ENCODE assay signal across 8 cellular contexts in genomic region chr19:18682807-18683108, GRCh38. TPM values are rescaled to one million over a fixed set of nuclear protein-coding genes. Genes with fewer than 3 reads are reported as not detected.
DNase-seq lines count a peak whose midpoint lies in the region; ATAC-seq and TF ChIP-seq lines count a peak whose summit lies in the region.

No MANE protein-coding gene starts in this region.

- H3K27ac Mint-ChIP-seq in CD4-positive, alpha-beta T cell = peak overlapping the region; percentile 77
- H3K27ac Mint-ChIP-seq in nephron progenitor cell = no peak overlapping the region

- H3K27me3 Mint-ChIP-seq in CD4-positive, alpha-beta T cell = no peaks in the 10 kb centered on the region
- H3K27me3 Mint-ChIP-seq in nephron progenitor cell (ENCODE audit: low read depth, poor library complexity) = peaks cover 7% of the 10 kb centered on the region

- DNase-seq in CD4-positive, alpha-beta T cell = no peak
- no peak for DNase-seq in MG63
- DNase-seq in coronary artery (ENCODE audit: low spot score) = no peak
- DNase-seq in nephron progenitor cell = no peak
- no peak for DNase-seq in 8988T
- DNase-seq in G401 (ENCODE audit: low spot score) = no peak
- no peak for DNase-seq in superior temporal gyrus (ENCODE audit: extremely low spot score)

- CTCF ChIA-PET in CD4-positive, alpha-beta T cell (lab: Charles Lee) = interaction anchor here (0.6 to 2.0 kb wide), 3 partner anchors 8 to 232 kb away, joined by 3 to 6 read pairs (median 3); no protein-coding TSS in a partner anchor

- in situ Hi-C loops in G401 (cut with HindIII; ENCODE audit: low sequenced_read_pairs) = no loop called here

- intact Hi-C loops in CD4-positive, alpha-beta T cell (cut with DNase I, micrococcal nuclease) = loop anchor here in 1 of 2 experiments (1.0 to 5.0 kb wide), 3 partner anchors 90 to 236 kb away; partner anchors contain the start of genes COPE and DDX49

- H3K27ac ChIP-seq in CD4-positive, alpha-beta T cell (ENCODE audit: low read depth, low read length) = no peak overlapping the region
- H3K27ac ChIP-seq in coronary artery = peak overlapping the region in 1 of 2 donors; percentile 88

- no peaks in the 10 kb centered on the region for H3K9me3 ChIP-seq in CD4-positive, alpha-beta T cell (ENCODE audit: control insufficient read depth, low read length)
- no peaks in the 10 kb centered on the region for H3K9me3 ChIP-seq in MG63

- no peaks in the 10 kb centered on the region for H3K27me3 ChIP-seq in CD4-positive, alpha-beta T cell (ENCODE audit: control insufficient read depth, insufficient read depth, low read length)
- no peaks in the 10 kb centered on the region for H3K27me3 ChIP-seq in MG63

- H3K9me3 Mint-ChIP-seq in CD4-positive, alpha-beta T cell = no peaks in the 10 kb centered on the region
- H3K9me3 Mint-ChIP-seq in nephron progenitor cell = no peaks in the 10 kb centered on the region

- H3K36me3 Mint-ChIP-seq in CD4-positive, alpha-beta T cell (ENCODE audit: low read depth) = no peaks in the 10 kb centered on the region
- no peaks in the 10 kb centered on the region for H3K36me3 Mint-ChIP-seq in nephron progenitor cell (ENCODE audit: low read depth)

- no peak for TF ChIP-seq CTCF in CD4-positive, alpha-beta T cell (IDR thresholded peaks at IDR 0.05)
- TF ChIP-seq CTCF in coronary artery (IDR thresholded peaks at IDR 0.05) = no peak
- TF ChIP-seq CTCF in nephron progenitor cell (IDR thresholded peaks at IDR 0.05) = no peak

- H3K36me3 ChIP-seq in MG63 = peaks cover 4% of the 10 kb centered on the region; the same call in 1 of the 2 replicates

- peak overlapping the region; percentile 92 for H3K4me3 Mint-ChIP-seq in CD4-positive, alpha-beta T cell
- peak overlapping the region; percentile 82 for H3K4me3 Mint-ChIP-seq in nephron progenitor cell

- peaks cover 32% of the 10 kb centered on the region for H3K4me1 Mint-ChIP-seq in CD4-positive, alpha-beta T cell (ENCODE audit: low read depth)
- H3K4me1 Mint-ChIP-seq in nephron progenitor cell = peaks cover 32% of the 10 kb centered on the region

- no peak for ATAC-seq in CD4-positive, alpha-beta T cell (ENCODE audit: poor library complexity)
- ATAC-seq in activated CD4-positive, CD25-positive, alpha-beta regulatory T cell treated with anti-CD3 and anti-CD28 coated beads, Interleukin-2, amount 50 U/mL, for 24 hours = no peak

- peak overlapping the region; percentile 71 for H3K4me3 ChIP-seq in MG63
- H3K4me3 ChIP-seq in coronary artery = peak overlapping the region; percentile 88

- POLR2A ChIA-PET in CD4-positive, alpha-beta T cell (lab: Charles Lee) = interaction anchor here (0.9 to 2.3 kb wide), 4 partner anchors 11 to 149 kb away, joined by 4 to 14 read pairs (median 6); partner anchors contain the start of gene REX1BD

RNA-seq across cellular contexts. Expression of gene CRTC1, which starts 0.7 kb away (rescaled TPM):
- 10 to 100 TPM; 11.8 to 12.2 TPM for total RNA-seq in CD4-positive, alpha-beta T cell
- 2.4 and 3.6 TPM in 2 replicates for total RNA-seq in MG63 (2014; rRNA removed; shearing (Covaris generic); ENCODE audit: low replicate concordance)
- 2.1 and 2.7 TPM in 2 replicates for total RNA-seq in G401 (2014; rRNA removed; shearing (Covaris generic))

RNA-seq across cellular contexts. Expression of gene KLHL26, which starts 45.9 kb away (rescaled TPM):
- total RNA-seq in CD4-positive, alpha-beta T cell = 10 to 100 TPM; 13.7 to 19.0 TPM
- total RNA-seq in MG63 (2014; rRNA removed; shearing (Covaris generic); ENCODE audit: low replicate concordance) = 1.9 and 8.6 TPM in 2 replicates
- 5.0 and 8.3 TPM in 2 replicates for total RNA-seq in G401 (2014; rRNA removed; shearing (Covaris generic))
